Comparison of ENCODE assay signal across 8 cellular contexts in genomic region chr6:149863846-149864577, GRCh38.
DNase-seq lines count a peak whose midpoint lies in the region; ATAC-seq and TF ChIP-seq lines count a peak whose summit lies in the region.

A gene with protein sequence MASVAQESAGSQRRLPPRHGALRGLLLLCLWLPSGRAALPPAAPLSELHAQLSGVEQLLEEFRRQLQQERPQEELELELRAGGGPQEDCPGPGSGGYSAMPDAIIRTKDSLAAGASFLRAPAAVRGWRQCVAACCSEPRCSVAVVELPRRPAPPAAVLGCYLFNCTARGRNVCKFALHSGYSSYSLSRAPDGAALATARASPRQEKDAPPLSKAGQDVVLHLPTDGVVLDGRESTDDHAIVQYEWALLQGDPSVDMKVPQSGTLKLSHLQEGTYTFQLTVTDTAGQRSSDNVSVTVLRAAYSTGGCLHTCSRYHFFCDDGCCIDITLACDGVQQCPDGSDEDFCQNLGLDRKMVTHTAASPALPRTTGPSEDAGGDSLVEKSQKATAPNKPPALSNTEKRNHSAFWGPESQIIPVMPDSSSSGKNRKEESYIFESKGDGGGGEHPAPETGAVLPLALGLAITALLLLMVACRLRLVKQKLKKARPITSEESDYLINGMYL (minus strand): TSS chr6:149864359. CDS start chr6:149864020, 339 bp downstream.

- H3K27me3 ChIP-seq in OCI-LY1 (ENCODE audit: insufficient read depth, low read length): 0 out of 2 replicates have a peak, but pooled peaks cover 5% of the 10 kb centered on the region

- H3K9me3 ChIP-seq in OCI-LY1 (ENCODE audit: low read length): no peaks in the 10 kb centered on the region

- ATAC-seq in GM21390 (IDR thresholded peaks at IDR 0.05; ENCODE audit: unreplicated experiment): peak; percentile 87

- H3K4me3 ChIP-seq in OCI-LY1 (ENCODE audit: low read depth, low read length, poor library complexity, severe bottlenecking): peak within 1 kb of the TSS; percentile 64

- H3K9me2 ChIP-seq in OCI-LY1 (ENCODE audit: low read depth, low read length): no peaks in the 10 kb centered on the region

- no peaks in the 10 kb centered on the region for H4K20me1 ChIP-seq in OCI-LY1 (ENCODE audit: insufficient read depth, low read length)

- peak within 1 kb of the TSS; percentile 26; the same call in 1 of the 2 replicates for H3K9ac ChIP-seq in OCI-LY1 (ENCODE audit: low read length)

- DNase-seq in COLO668 (lab: John Stamatoyannopoulos, UW; ENCODE audit: unreplicated experiment) (peak; percentile 87), HUDEP-2 (lab: John Stamatoyannopoulos, UW; ENCODE audit: unreplicated experiment in 76 of 76) (peak in 71 of 76 experiments; percentile 17 to 86 (median 73)), activated T-cell treated with anti-CD3 and anti-CD28 coated beads for 4 hours (peak; percentile 74), epidermal melanocyte (ENCODE audit: insufficient read length, low spot score) (peak; percentile 76), middle frontal gyrus (ENCODE audit: extremely low spot score, low spot score) (peak; percentile 52)
- DNase-seq in stimulated activated CD8-positive, alpha-beta memory T cell treated with anti-CD3 and anti-CD28 coated beads, Interleukin-2, amount 100 ng/mL, for 1 hour (ENCODE audit: low read depth in 2 of 2): peak; percentile 54 to 58

- H3K79me2 ChIP-seq in OCI-LY1 (ENCODE audit: insufficient read depth, low read length): no peaks in the 10 kb centered on the region

- H3K4me2 ChIP-seq in OCI-LY1 (ENCODE audit: low read length): peak within 1 kb of the TSS; percentile 74

- H3F3A ChIP-seq in OCI-LY1 (ENCODE audit: insufficient read depth, low read length): no peaks in the 10 kb centered on the region

- no peaks in the 10 kb centered on the region for H3K36me3 ChIP-seq in OCI-LY1 (ENCODE audit: insufficient read depth, low read length)

- no peak for TF ChIP-seq CTCF in OCI-LY1 (IDR thresholded peaks at IDR 0.05; ENCODE audit: low read length)

- no peak within 1 kb of the TSS for H3K27ac ChIP-seq in OCI-LY1 (ENCODE audit: low read depth, low read length, poor library complexity, severe bottlenecking)

- H2AFZ ChIP-seq in OCI-LY1 (ENCODE audit: low read length): no peak within 1 kb of the TSS

- H3K4me1 ChIP-seq in OCI-LY1 (ENCODE audit: insufficient read depth, low read length, severe bottlenecking): peaks cover 11% of the 10 kb centered on the region
